In genomic region chr17:7354262-7354781, GRCh38 we compare ENCODE assay signal across 9 cellular contexts. TPM values are rescaled to one million over a fixed set of nuclear protein-coding genes. Genes with fewer than 3 reads are reported as not detected.
DNase-seq lines count a peak whose midpoint lies in the region; ATAC-seq and TF ChIP-seq lines count a peak whose summit lies in the region.
"Had no signal": no experiment of that assay in that cellular context is flagged by ENCODE, and none has a peak within 500 bp of the region (broad histone marks: within the 10 kb centered on the region; RNA-seq: fewer than 3 reads in every experiment).

No MANE protein-coding gene starts in this region.

- peak; percentile 12 for DNase-seq in DMS79 treated with DMSO at 0.1 percent for 48 hours (lab: John Stamatoyannopoulos, UW)
- DNase-seq in DMS79 (lab: John Stamatoyannopoulos, UW) = no peak
- peak; percentile 69 for DNase-seq in NCI-H748 treated with DMSO at 0.1 percent for 48 hours (lab: John Stamatoyannopoulos, UW)
- no peak for DNase-seq in effector memory CD8-positive, alpha-beta T cell
- no peak for DNase-seq in progenitor cell of endocrine pancreas (ENCODE audit: low spot score, unreplicated experiment)
- no peak for DNase-seq in NCI-H1436 treated with DMSO at 0.1 percent for 48 hours (lab: John Stamatoyannopoulos, UW)
- no peak for DNase-seq in SHP77 (lab: John Stamatoyannopoulos, UW)

- H3K27ac Mint-ChIP-seq in effector memory CD8-positive, alpha-beta T cell = peak overlapping the region; percentile 63 to 91
- H3K27ac Mint-ChIP-seq in progenitor cell of endocrine pancreas = no peak overlapping the region

- H3K27me3 Mint-ChIP-seq in effector memory CD8-positive, alpha-beta T cell = no peaks in the 10 kb centered on the region
- H3K27me3 Mint-ChIP-seq in progenitor cell of endocrine pancreas = peaks cover 7% of the 10 kb centered on the region

- TF ChIP-seq CTCF in progenitor cell of endocrine pancreas (IDR thresholded peaks at IDR 0.05; ENCODE audit: unreplicated experiment) = no peak

- H3K4me1 Mint-ChIP-seq in effector memory CD8-positive, alpha-beta T cell (ENCODE audit: low read depth in 2 of 2) = peaks cover 38% of the 10 kb centered on the region in 2 donors
- peaks cover 23% of the 10 kb centered on the region for H3K4me1 Mint-ChIP-seq in progenitor cell of endocrine pancreas (ENCODE audit: low read depth)

- no peak for ATAC-seq in effector memory CD8-positive, alpha-beta T cell (replicated peaks)
- ATAC-seq in GM18511 (IDR thresholded peaks at IDR 0.05; ENCODE audit: unreplicated experiment) = no peak

- H3K36me3 Mint-ChIP-seq in effector memory CD8-positive, alpha-beta T cell (ENCODE audit: insufficient read depth) = peaks cover 29% of the 10 kb centered on the region
- H3K36me3 Mint-ChIP-seq in progenitor cell of endocrine pancreas (ENCODE audit: insufficient read depth) = no peaks in the 10 kb centered on the region

- no peak overlapping the region for H3K4me3 Mint-ChIP-seq in effector memory CD8-positive, alpha-beta T cell
- peak overlapping the region; percentile 22 for H3K4me3 Mint-ChIP-seq in progenitor cell of endocrine pancreas (ENCODE audit: low read depth)

- no peaks in the 10 kb centered on the region for H3K9me3 Mint-ChIP-seq in effector memory CD8-positive, alpha-beta T cell
- no peaks in the 10 kb centered on the region for H3K9me3 Mint-ChIP-seq in progenitor cell of endocrine pancreas (ENCODE audit: low read depth)

RNA-seq across cellular contexts. Expression of gene TMEM95, which starts 0.6 kb away (rescaled TPM):
- not detected in 2 replicates for total RNA-seq in progenitor cell of endocrine pancreas
- total RNA-seq: endothelial cell of umbilical vein had no signal

RNA-seq across cellular contexts. Expression of gene KCTD11, which starts 2.4 kb away (rescaled TPM):
- total RNA-seq in progenitor cell of endocrine pancreas = 11.3 and 12.4 TPM in 2 replicates

RNA-seq across cellular contexts. Expression of gene ACAP1, which starts 18.0 kb away (rescaled TPM):
- 1.0 TPM in 1 of 2 replicates, not detected in the other for total RNA-seq in progenitor cell of endocrine pancreas
- total RNA-seq: endothelial cell of umbilical vein had no signal

RNA-seq across cellular contexts. Expression of gene NEURL4, which starts 25.2 kb away (rescaled TPM):
- total RNA-seq in progenitor cell of endocrine pancreas = 75.2 TPM in 2 replicates

RNA-seq across cellular contexts. Expression of gene TNK1, which starts 26.6 kb away (rescaled TPM):
- total RNA-seq in progenitor cell of endocrine pancreas = 9.1 and 13.4 TPM in 2 replicates

Comparison
In these comparisons a context has a peak if more than half of its experiments do, and no peak if none do; other contexts are left out.
1. DNase-seq: peak in DMS79 treated with DMSO at 0.1 percent for 48 hours (single experiment) and NCI-H748 treated with DMSO at 0.1 percent for 48 hours (single experiment); none in DMS79 (single experiment), effector memory CD8-positive, alpha-beta T cell (0 of 3), progenitor cell of endocrine pancreas (single experiment), NCI-H1436 treated with DMSO at 0.1 percent for 48 hours (single experiment) and SHP77 (0 of 2).